ENCODE assay signal across 22 cellular contexts in the genomic region with DNA sequence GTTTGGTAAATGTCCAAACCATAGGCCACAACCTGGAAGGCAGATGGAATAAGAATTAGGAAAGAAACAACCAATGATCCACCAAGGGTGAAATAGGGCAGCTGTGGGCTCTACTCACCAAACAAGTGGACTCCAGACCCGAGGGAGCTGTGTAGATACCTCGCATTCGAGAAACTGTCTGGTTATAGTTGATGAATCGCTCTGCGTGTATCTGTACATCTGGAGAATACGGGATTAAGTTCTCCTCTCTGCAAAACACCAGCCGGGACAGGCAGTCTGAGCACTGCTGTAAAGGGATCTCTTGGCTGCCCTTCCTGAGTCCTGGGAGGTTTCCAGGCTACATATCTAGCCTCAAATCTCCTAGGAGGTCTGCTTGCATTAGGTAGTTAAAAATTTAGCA. TPM values are rescaled to one million over a fixed set of nuclear protein-coding genes. Genes with fewer than 3 reads are reported as not detected.
A peak's percentile ranks its signal among the peaks of the same experiment; 100 is the strongest.
DNase-seq lines count a peak whose midpoint lies in the region; ATAC-seq and TF ChIP-seq lines count a peak whose summit lies in the region.
"Had no signal": no experiment of that assay in that cellular context is flagged by ENCODE, and none has a peak within 500 bp of the region (broad histone marks: within the 10 kb centered on the region; RNA-seq: fewer than 3 reads in every experiment).

No MANE protein-coding gene starts in this region.

- ATAC-seq in activated CD8-positive, alpha-beta T cell treated with anti-CD3 and anti-CD28 coated beads for 36 hours, result no peak
- no peak for ATAC-seq in activated CD8-positive, alpha-beta T cell treated with anti-CD3 and anti-CD28 coated beads, Interleukin-2, amount 10 ng/mL, durations not matched to agents 7 days and 5 days
- no peak for ATAC-seq in GM21367 (IDR thresholded peaks at IDR 0.05; ENCODE audit: unreplicated experiment)
- ATAC-seq in HG02678 (IDR thresholded peaks at IDR 0.05; ENCODE audit: unreplicated experiment), result no peak
- ATAC-seq: A549 had no signal

- no peaks in the 10 kb centered on the region for H3K79me2 ChIP-seq in parathyroid adenoma

- H3K4me1 ChIP-seq in BLaER1 treated with 17β-estradiol and CSF1 and Interleukin-3, amounts not matched to agents 10 nM and 100 nM, result peaks cover 0 to 42% (median 27%) of the 10 kb centered on the region in 10 experiments; a peak in 16 of 20 replicates
- peaks cover 11% of the 10 kb centered on the region for H3K4me1 ChIP-seq in parathyroid adenoma
- H3K4me1 ChIP-seq: A549, esophagus squamous epithelium had no signal

- peak overlapping the region in 5 of 11 experiments; percentile 5 to 68 (median 62); a peak in 5 of 22 replicates for H3K9ac ChIP-seq in BLaER1 treated with 17β-estradiol and CSF1 and Interleukin-3, amounts not matched to agents 10 nM and 100 nM
- no peak overlapping the region for H3K9ac ChIP-seq in parathyroid adenoma

- no peaks in the 10 kb centered on the region for H3K27me3 Mint-ChIP-seq in activated CD8-positive, alpha-beta T cell treated with anti-CD3 and anti-CD28 coated beads for 36 hours
- no peaks in the 10 kb centered on the region for H3K27me3 Mint-ChIP-seq in activated CD8-positive, alpha-beta T cell treated with anti-CD3 and anti-CD28 coated beads, Interleukin-2, amount 10 ng/mL, durations not matched to agents 7 days and 5 days (ENCODE audit: low read depth)
- H3K27me3 Mint-ChIP-seq: activated naive CD8-positive, alpha-beta T cell treated with anti-CD3 and anti-CD28 coated beads, Interleukin-2, amount 10 ng/mL, durations not matched to agents 7 days and 5 days had no signal

- peak overlapping the region; percentile 42 for H2AFZ ChIP-seq in parathyroid adenoma

- no peaks in the 10 kb centered on the region for H3K9me3 Mint-ChIP-seq in activated CD8-positive, alpha-beta T cell treated with anti-CD3 and anti-CD28 coated beads for 36 hours
- no peaks in the 10 kb centered on the region for H3K9me3 Mint-ChIP-seq in activated CD8-positive, alpha-beta T cell treated with anti-CD3 and anti-CD28 coated beads, Interleukin-2, amount 10 ng/mL, durations not matched to agents 7 days and 5 days (ENCODE audit: insufficient read depth)
- H3K9me3 Mint-ChIP-seq: activated naive CD8-positive, alpha-beta T cell treated with anti-CD3 and anti-CD28 coated beads, Interleukin-2, amount 10 ng/mL, durations not matched to agents 7 days and 5 days had no signal

- CTCF ChIA-PET in activated CD8-positive, alpha-beta T cell treated with anti-CD3 and anti-CD28 coated beads for 36 hours (lab: Charles Lee), result interaction anchor here (1.0 to 1.3 kb wide), 3 partner anchors 8 to 210 kb away, joined by 3 to 4 read pairs (median 3); no protein-coding TSS in a partner anchor
- CTCF ChIA-PET in activated CD8-positive, alpha-beta T cell treated with anti-CD3 and anti-CD28 coated beads, Interleukin-2, amount 10 ng/mL, durations not matched to agents 7 days and 5 days (lab: Charles Lee), result interaction anchor here (0.9 to 1.5 kb wide), 2 partner anchors 22 to 24 kb away, joined by 3 read pairs; no protein-coding TSS in a partner anchor

- peaks cover 12% of the 10 kb centered on the region for H3K4me1 Mint-ChIP-seq in activated CD8-positive, alpha-beta T cell treated with anti-CD3 and anti-CD28 coated beads for 36 hours (ENCODE audit: low read depth)
- H3K4me1 Mint-ChIP-seq in activated CD8-positive, alpha-beta T cell treated with anti-CD3 and anti-CD28 coated beads, Interleukin-2, amount 10 ng/mL, durations not matched to agents 7 days and 5 days (ENCODE audit: low read depth), result peaks cover 8% of the 10 kb centered on the region

- no peaks in the 10 kb centered on the region for H3K9me3 ChIP-seq in BLaER1 treated with 17β-estradiol and CSF1 and Interleukin-3, amounts not matched to agents 10 nM and 100 nM (replicated peaks in 1 of 11)
- no peaks in the 10 kb centered on the region for H3K9me3 ChIP-seq in parathyroid adenoma (ENCODE audit: control insufficient read depth, low read length)
- H3K9me3 ChIP-seq: A549, esophagus squamous epithelium, upper lobe of left lung had no signal

- intact Hi-C loops in activated CD8-positive, alpha-beta T cell treated with anti-CD3 and anti-CD28 coated beads for 36 hours (cut with micrococcal nuclease), result no loop called here

- DNase-seq in activated CD8-positive, alpha-beta T cell treated with anti-CD3 and anti-CD28 coated beads for 36 hours, result no peak
- DNase-seq in activated CD8-positive, alpha-beta T cell treated with anti-CD3 and anti-CD28 coated beads, Interleukin-2, amount 10 ng/mL, durations not matched to agents 7 days and 5 days, result no peak
- peak; percentile 62 for DNase-seq in amniotic epithelial cell (ENCODE audit: low read depth)
- DNase-seq in stimulated activated CD4-positive, alpha-beta T cell treated with anti-CD3 and anti-CD28 coated beads, Interleukin-12 subunit alpha, Interleukin-12 subunit beta, amount 100 ng/mL, for 4 hours, result no peak
- DNase-seq: activated CD4-positive, alpha-beta T cell treated with anti-CD3 and anti-CD28 coated beads for 48 hours; activated naive CD8-positive, alpha-beta T cell treated with anti-CD3 and anti-CD28 coated beads, Interleukin-2, amount 10 ng/mL, durations not matched to agents 7 days and 5 days; DMS153; esophagus squamous epithelium; mammary epithelial cell; NCI-H2081 treated with DMSO at 0.1 percent for 48 hours; NCI-H446 treated with DMSO at 0.1 percent for 48 hours; nucleus accumbens; retina; SIG-M5; stimulated activated CD4-positive, alpha-beta T cell treated with anti-CD3 and anti-CD28 coated beads, Interleukin-4, amount 100 ng/mL, for 4 hours; upper lobe of left lung had no signal

- H3K36me3 Mint-ChIP-seq in activated CD8-positive, alpha-beta T cell treated with anti-CD3 and anti-CD28 coated beads for 36 hours (ENCODE audit: low read depth), result peaks cover 54% of the 10 kb centered on the region
- peaks cover 53% of the 10 kb centered on the region for H3K36me3 Mint-ChIP-seq in activated CD8-positive, alpha-beta T cell treated with anti-CD3 and anti-CD28 coated beads, Interleukin-2, amount 10 ng/mL, durations not matched to agents 7 days and 5 days (ENCODE audit: low read depth)

- H3K36me3 ChIP-seq in BLaER1 treated with 17β-estradiol and CSF1 and Interleukin-3, amounts not matched to agents 10 nM and 100 nM, result peaks cover 91 to 100% (median 100%) of the 10 kb centered on the region in 11 experiments
- H3K36me3 ChIP-seq in parathyroid adenoma (ENCODE audit: control insufficient read depth, insufficient read depth, low read length), result no peaks in the 10 kb centered on the region

- H3K4me2 ChIP-seq in BLaER1 treated with 17β-estradiol and CSF1 and Interleukin-3, amounts not matched to agents 10 nM and 100 nM, result peak overlapping the region in 6 of 11 experiments; percentile 33 to 77 (median 62); a peak in 6 of 22 replicates
- H3K4me2 ChIP-seq in parathyroid adenoma (ENCODE audit: low read length), result peak overlapping the region; percentile 5
- H3K4me2 ChIP-seq: A549 had no signal

- POLR2A ChIA-PET in activated CD8-positive, alpha-beta T cell treated with anti-CD3 and anti-CD28 coated beads for 36 hours (lab: Charles Lee), result interaction anchor here (0.7 to 3.5 kb wide), 5 partner anchors 8 to 26 kb away, joined by 3 to 19 read pairs (median 3); partner anchors contain the start of gene UBR4
- POLR2A ChIA-PET in activated CD8-positive, alpha-beta T cell treated with anti-CD3 and anti-CD28 coated beads, Interleukin-2, amount 10 ng/mL, durations not matched to agents 7 days and 5 days (lab: Charles Lee), result interaction anchor here (0.5 to 1.0 kb wide), 3 partner anchors 9 to 15 kb away, joined by 3 read pairs; no protein-coding TSS in a partner anchor

- no peak overlapping the region for H3K4me3 Mint-ChIP-seq in activated CD8-positive, alpha-beta T cell treated with anti-CD3 and anti-CD28 coated beads for 36 hours
- H3K4me3 Mint-ChIP-seq in activated CD8-positive, alpha-beta T cell treated with anti-CD3 and anti-CD28 coated beads, Interleukin-2, amount 10 ng/mL, durations not matched to agents 7 days and 5 days, result no peak overlapping the region
- H3K4me3 Mint-ChIP-seq: activated naive CD8-positive, alpha-beta T cell treated with anti-CD3 and anti-CD28 coated beads, Interleukin-2, amount 10 ng/mL, durations not matched to agents 7 days and 5 days had no signal

- peak overlapping the region in 6 of 11 experiments; percentile 57 to 85 (median 78); a peak in 13 of 22 replicates for H3K27ac ChIP-seq in BLaER1 treated with 17β-estradiol and CSF1 and Interleukin-3, amounts not matched to agents 10 nM and 100 nM
- H3K27ac ChIP-seq in parathyroid adenoma, result peak overlapping the region; percentile 73
- H3K27ac ChIP-seq: A549, C4-2B, esophagus squamous epithelium had no signal

- TF ChIP-seq CTCF in activated CD8-positive, alpha-beta T cell treated with anti-CD3 and anti-CD28 coated beads for 36 hours (IDR thresholded peaks at IDR 0.05), result no peak
- no peak for TF ChIP-seq CTCF in parathyroid adenoma (IDR thresholded peaks at IDR 0.05)

- peaks cover 14 to 84% (median 60%) of the 10 kb centered on the region in 11 experiments; a peak in 18 of 22 replicates for H4K20me1 ChIP-seq in BLaER1 treated with 17β-estradiol and CSF1 and Interleukin-3, amounts not matched to agents 10 nM and 100 nM

- no peaks in the 10 kb centered on the region for H3K27me3 ChIP-seq in BLaER1 treated with 17β-estradiol and CSF1 and Interleukin-3, amounts not matched to agents 10 nM and 100 nM
- no peaks in the 10 kb centered on the region for H3K27me3 ChIP-seq in parathyroid adenoma (ENCODE audit: control insufficient read depth, insufficient read depth, low read length)
- H3K27me3 ChIP-seq: esophagus squamous epithelium, upper lobe of left lung had no signal

- H3K27ac Mint-ChIP-seq in activated CD8-positive, alpha-beta T cell treated with anti-CD3 and anti-CD28 coated beads for 36 hours, result peak overlapping the region; percentile 63
- H3K27ac Mint-ChIP-seq in activated CD8-positive, alpha-beta T cell treated with anti-CD3 and anti-CD28 coated beads, Interleukin-2, amount 10 ng/mL, durations not matched to agents 7 days and 5 days, result no peak overlapping the region
- H3K27ac Mint-ChIP-seq: activated naive CD8-positive, alpha-beta T cell treated with anti-CD3 and anti-CD28 coated beads, Interleukin-2, amount 10 ng/mL, durations not matched to agents 7 days and 5 days had no signal

- no peak overlapping the region for H3K4me3 ChIP-seq in BLaER1 treated with 17β-estradiol and CSF1 and Interleukin-3, amounts not matched to agents 10 nM and 100 nM
- H3K4me3 ChIP-seq in parathyroid adenoma (ENCODE audit: low read depth, low read length), result peak overlapping the region; percentile 7
- H3K4me3 ChIP-seq: A549, esophagus squamous epithelium, upper lobe of left lung had no signal

RNA-seq across cellular contexts. Expression of gene UBR4, which starts 9.4 kb away (rescaled TPM):
- total RNA-seq in activated CD8-positive, alpha-beta T cell treated with anti-CD3 and anti-CD28 coated beads for 36 hours, result 100 to 1,000 TPM; 133 TPM
- 100 to 1,000 TPM; 117 to 125 TPM for total RNA-seq in activated CD8-positive, alpha-beta T cell treated with anti-CD3 and anti-CD28 coated beads, Interleukin-2, amount 10 ng/mL, durations not matched to agents 7 days and 5 days

RNA-seq across cellular contexts. Expression of gene EMC1, which starts 31.9 kb away (rescaled TPM):
- total RNA-seq in activated CD8-positive, alpha-beta T cell treated with anti-CD3 and anti-CD28 coated beads for 36 hours, result 10 to 100 TPM; 38.3 to 39.5 TPM
- 10 to 100 TPM; 36.6 to 38.9 TPM for total RNA-seq in activated CD8-positive, alpha-beta T cell treated with anti-CD3 and anti-CD28 coated beads, Interleukin-2, amount 10 ng/mL, durations not matched to agents 7 days and 5 days

RNA-seq across cellular contexts. Expression of gene MRTO4, which starts 32.2 kb away (rescaled TPM):
- total RNA-seq in activated CD8-positive, alpha-beta T cell treated with anti-CD3 and anti-CD28 coated beads for 36 hours, result 10 to 100 TPM; 90.9 to 93.4 TPM
- total RNA-seq in activated CD8-positive, alpha-beta T cell treated with anti-CD3 and anti-CD28 coated beads, Interleukin-2, amount 10 ng/mL, durations not matched to agents 7 days and 5 days, result 10 to 100 TPM; 43.5 to 44.4 TPM
